38 cellular contexts compared by ENCODE assay signal in genomic region chr4:69458184-69458826, GRCh38. TPM values are rescaled to one million over a fixed set of nuclear protein-coding genes. Genes with fewer than 3 reads are reported as not detected.
"Had no signal": no experiment of that assay in that cellular context is flagged by ENCODE, and none has a peak within 500 bp of the region (broad histone marks: within the 10 kb centered on the region; RNA-seq: fewer than 3 reads in every experiment).

No MANE protein-coding gene starts in this region.

- H3K4me3 ChIP-seq: adrenal gland, body of pancreas, esophagus muscularis mucosa, gastrocnemius medialis had no signal

- H3K27ac Mint-ChIP-seq: activated CD4-positive, alpha-beta memory T cell treated with anti-CD3 and anti-CD28 coated beads for 36 hours; activated CD4-positive, alpha-beta T cell treated with anti-CD3 and anti-CD28 coated beads for 36 hours; activated CD4-positive, alpha-beta T cell treated with anti-CD3 and anti-CD28 coated beads, Interleukin-2, amount 10 ng/mL, durations not matched to agents 24 days and 14 days; activated CD8-positive, alpha-beta memory T cell treated with anti-CD3 and anti-CD28 coated beads, Interleukin-2, amount 10 ng/mL, durations not matched to agents 7 days and 5 days; activated CD8-positive, alpha-beta T cell treated with anti-CD3 and anti-CD28 coated beads, Interleukin-2, amount 10 ng/mL, durations not matched to agents 7 days and 5 days; activated naive CD4-positive, alpha-beta T cell treated with anti-CD3 and anti-CD28 coated beads for 36 hours; activated naive CD4-positive, alpha-beta T cell treated with anti-CD3 and anti-CD28 coated beads, Interleukin-2, amount 50 U/mL, for 24 hours; activated naive CD8-positive, alpha-beta T cell treated with anti-CD3 and anti-CD28 coated beads for 36 hours; activated naive CD8-positive, alpha-beta T cell treated with anti-CD3 and anti-CD28 coated beads, Interleukin-2, amount 50 U/mL, for 24 hours; activated T-helper 1 cell treated with anti-CD3 and anti-CD28 coated beads, Interleukin-12 subunit alpha, Interleukin-12 subunit beta, Interleukin-2, Interleukin-4 antibody, amounts not matched to agents 30 ng/mL and 10 ng/mL and 1 ng/mL, durations not matched to agents 14 hours and 24 hours and 36 hours; activated T-helper 2 cell treated with anti-CD3 and anti-CD28 coated beads, Interferon-gamma antibody, Interleukin-2, Interleukin-4, amounts not matched to agents 10 μg/mL and 5 μg/mL and 100 μg/mL, durations not matched to agents 14 hours and 24 hours and 36 hours; effector memory CD8-positive, alpha-beta T cell; T-helper 17 cell; T-helper 2 cell treated with Interferon-gamma antibody and Interleukin-4, amounts not matched to agents 5 μg/mL and 100 μg/mL, for 36 hours had no signal

- H3K36me3 Mint-ChIP-seq: activated CD4-positive, alpha-beta memory T cell treated with anti-CD3 and anti-CD28 coated beads for 36 hours; activated CD8-positive, alpha-beta memory T cell treated with anti-CD3 and anti-CD28 coated beads, Interleukin-2, amount 10 ng/mL, durations not matched to agents 7 days and 5 days; activated naive CD4-positive, alpha-beta T cell treated with anti-CD3 and anti-CD28 coated beads, Interleukin-2, amount 50 U/mL, for 24 hours; activated naive CD8-positive, alpha-beta T cell treated with anti-CD3 and anti-CD28 coated beads for 36 hours had no signal

- H3K4me1 ChIP-seq: adrenal gland, body of pancreas, esophagus muscularis mucosa, foreskin keratinocyte, gastrocnemius medialis had no signal

- H3K27me3 ChIP-seq: adrenal gland, body of pancreas, esophagus muscularis mucosa, foreskin keratinocyte, gastrocnemius medialis had no signal

- H3K36me3 ChIP-seq: adrenal gland, esophagus muscularis mucosa, gastrocnemius medialis, WERI-Rb-1 had no signal

- H3K4me3 Mint-ChIP-seq: activated CD4-positive, alpha-beta memory T cell treated with anti-CD3 and anti-CD28 coated beads for 36 hours; activated CD4-positive, alpha-beta T cell treated with anti-CD3 and anti-CD28 coated beads for 36 hours; activated CD4-positive, alpha-beta T cell treated with anti-CD3 and anti-CD28 coated beads, Interleukin-2, amount 10 ng/mL, durations not matched to agents 24 days and 14 days; activated CD8-positive, alpha-beta memory T cell treated with anti-CD3 and anti-CD28 coated beads, Interleukin-2, amount 10 ng/mL, durations not matched to agents 7 days and 5 days; activated CD8-positive, alpha-beta T cell treated with anti-CD3 and anti-CD28 coated beads, Interleukin-2, amount 10 ng/mL, durations not matched to agents 7 days and 5 days; activated naive CD4-positive, alpha-beta T cell treated with anti-CD3 and anti-CD28 coated beads for 36 hours; activated naive CD4-positive, alpha-beta T cell treated with anti-CD3 and anti-CD28 coated beads, Interleukin-2, amount 50 U/mL, for 24 hours; activated naive CD8-positive, alpha-beta T cell treated with anti-CD3 and anti-CD28 coated beads for 36 hours; activated naive CD8-positive, alpha-beta T cell treated with anti-CD3 and anti-CD28 coated beads, Interleukin-2, amount 50 U/mL, for 24 hours; activated T-helper 1 cell treated with anti-CD3 and anti-CD28 coated beads, Interleukin-12 subunit alpha, Interleukin-12 subunit beta, Interleukin-2, Interleukin-4 antibody, amounts not matched to agents 30 ng/mL and 10 ng/mL and 1 ng/mL, durations not matched to agents 14 hours and 24 hours and 36 hours; effector memory CD8-positive, alpha-beta T cell; T-helper 17 cell; T-helper 2 cell treated with Interferon-gamma antibody and Interleukin-4, amounts not matched to agents 5 μg/mL and 100 μg/mL, for 36 hours had no signal

- H3K4me1 Mint-ChIP-seq: activated CD4-positive, alpha-beta T cell treated with anti-CD3 and anti-CD28 coated beads for 36 hours; activated CD4-positive, alpha-beta T cell treated with anti-CD3 and anti-CD28 coated beads, Interleukin-2, amount 10 ng/mL, durations not matched to agents 24 days and 14 days; activated CD8-positive, alpha-beta memory T cell treated with anti-CD3 and anti-CD28 coated beads, Interleukin-2, amount 10 ng/mL, durations not matched to agents 7 days and 5 days; activated naive CD4-positive, alpha-beta T cell treated with anti-CD3 and anti-CD28 coated beads, Interleukin-2, amount 50 U/mL, for 24 hours; activated naive CD8-positive, alpha-beta T cell treated with anti-CD3 and anti-CD28 coated beads for 36 hours; activated naive CD8-positive, alpha-beta T cell treated with anti-CD3 and anti-CD28 coated beads, Interleukin-2, amount 50 U/mL, for 24 hours; T-helper 17 cell had no signal

- DNase-seq: activated CD4-positive, alpha-beta memory T cell treated with anti-CD3 and anti-CD28 coated beads for 36 hours; activated CD4-positive, alpha-beta T cell treated with anti-CD3 and anti-CD28 coated beads for 36 hours; activated CD4-positive, alpha-beta T cell treated with anti-CD3 and anti-CD28 coated beads, Interleukin-2, amount 10 ng/mL, durations not matched to agents 24 days and 14 days; activated CD4-positive, CD25-positive, alpha-beta regulatory T cell; activated CD4-positive, CD25-positive, alpha-beta regulatory T cell treated with anti-CD3 and anti-CD28 coated beads, Interleukin-2, amount 50 U/mL, for 72 hours; activated CD8-positive, alpha-beta memory T cell treated with anti-CD3 and anti-CD28 coated beads, Interleukin-2, amount 10 ng/mL, durations not matched to agents 7 days and 5 days; activated CD8-positive, alpha-beta memory T cell treated with anti-CD3 and anti-CD28 coated beads, Interleukin-2, amount 50 U/mL, for 4 hours; activated CD8-positive, alpha-beta T cell treated with anti-CD3 and anti-CD28 coated beads, Interleukin-2, amount 10 ng/mL, durations not matched to agents 7 days and 5 days; activated effector memory CD4-positive, alpha-beta T cell treated with anti-CD3 and anti-CD28 coated beads, Interleukin-2, amount 50 U/mL, for 16 hours; activated naive CD4-positive, alpha-beta T cell treated with anti-CD3 and anti-CD28 coated beads for 36 hours; activated naive CD8-positive, alpha-beta T cell treated with anti-CD3 and anti-CD28 coated beads for 36 hours; activated naive CD8-positive, alpha-beta T cell treated with anti-CD3 and anti-CD28 coated beads, Interleukin-2, amount 50 U/mL, for 24 hours; activated T-cell treated with anti-CD3 and anti-CD28 coated beads, Interleukin-2, amount 50 U/mL, for 1 hour; activated T-cell treated with anti-CD3 and anti-CD28 coated beads, Interleukin-2, amount 50 U/mL, for 48 hours; adrenal gland; amygdala; aorta; body of pancreas; caudate nucleus; cortex of kidney; dermis blood vessel endothelial cell; effector CD4-positive, alpha-beta T cell; effector memory CD8-positive, alpha-beta T cell; erythroblast; foreskin keratinocyte; gastrocnemius medialis; glutamatergic neuron; T-helper 1 cell; T-helper 17 cell; T1000; WERI-Rb-1 had no signal

- H3K27ac ChIP-seq: adrenal gland, body of pancreas, esophagus muscularis mucosa, foreskin keratinocyte, gastrocnemius medialis, WERI-Rb-1 had no signal

- ATAC-seq: activated CD4-positive, alpha-beta T cell treated with anti-CD3 and anti-CD28 coated beads for 36 hours; activated CD8-positive, alpha-beta memory T cell treated with anti-CD3 and anti-CD28 coated beads, Interleukin-2, amount 10 ng/mL, durations not matched to agents 7 days and 5 days; activated CD8-positive, alpha-beta T cell treated with anti-CD3 and anti-CD28 coated beads, Interleukin-2, amount 10 ng/mL, durations not matched to agents 7 days and 5 days; activated naive CD8-positive, alpha-beta T cell treated with anti-CD3 and anti-CD28 coated beads, Interleukin-2, amount 50 U/mL, for 24 hours; body of pancreas; effector memory CD8-positive, alpha-beta T cell; foreskin keratinocyte; gastrocnemius medialis; T-helper 17 cell had no signal

- H3K9me3 ChIP-seq: adrenal gland, body of pancreas, esophagus muscularis mucosa, gastrocnemius medialis had no signal

- H3K9me3 Mint-ChIP-seq: activated CD4-positive, alpha-beta memory T cell treated with anti-CD3 and anti-CD28 coated beads for 36 hours; activated CD4-positive, alpha-beta T cell treated with anti-CD3 and anti-CD28 coated beads, Interleukin-2, amount 10 ng/mL, durations not matched to agents 24 days and 14 days; activated naive CD4-positive, alpha-beta T cell treated with anti-CD3 and anti-CD28 coated beads for 36 hours; activated naive CD4-positive, alpha-beta T cell treated with anti-CD3 and anti-CD28 coated beads, Interleukin-2, amount 50 U/mL, for 24 hours; activated naive CD8-positive, alpha-beta T cell treated with anti-CD3 and anti-CD28 coated beads for 36 hours; activated naive CD8-positive, alpha-beta T cell treated with anti-CD3 and anti-CD28 coated beads, Interleukin-2, amount 50 U/mL, for 24 hours; activated T-helper 1 cell treated with anti-CD3 and anti-CD28 coated beads, Interleukin-12 subunit alpha, Interleukin-12 subunit beta, Interleukin-2, Interleukin-4 antibody, amounts not matched to agents 30 ng/mL and 10 ng/mL and 1 ng/mL, durations not matched to agents 14 hours and 24 hours and 36 hours; activated T-helper 2 cell treated with anti-CD3 and anti-CD28 coated beads, Interferon-gamma antibody, Interleukin-2, Interleukin-4, amounts not matched to agents 10 μg/mL and 5 μg/mL and 100 μg/mL, durations not matched to agents 14 hours and 24 hours and 36 hours; T-helper 2 cell treated with Interferon-gamma antibody and Interleukin-4, amounts not matched to agents 5 μg/mL and 100 μg/mL, for 36 hours had no signal

- H3K27me3 Mint-ChIP-seq: activated CD4-positive, alpha-beta memory T cell treated with anti-CD3 and anti-CD28 coated beads for 36 hours; activated CD4-positive, alpha-beta T cell treated with anti-CD3 and anti-CD28 coated beads for 36 hours; activated CD4-positive, alpha-beta T cell treated with anti-CD3 and anti-CD28 coated beads, Interleukin-2, amount 10 ng/mL, durations not matched to agents 24 days and 14 days; activated CD8-positive, alpha-beta memory T cell treated with anti-CD3 and anti-CD28 coated beads, Interleukin-2, amount 10 ng/mL, durations not matched to agents 7 days and 5 days; activated naive CD4-positive, alpha-beta T cell treated with anti-CD3 and anti-CD28 coated beads, Interleukin-2, amount 50 U/mL, for 24 hours; activated naive CD8-positive, alpha-beta T cell treated with anti-CD3 and anti-CD28 coated beads for 36 hours; activated naive CD8-positive, alpha-beta T cell treated with anti-CD3 and anti-CD28 coated beads, Interleukin-2, amount 50 U/mL, for 24 hours; effector memory CD8-positive, alpha-beta T cell; T-helper 17 cell had no signal

RNA-seq across cellular contexts. Expression of gene UGT2B4, which starts 37.4 kb away (rescaled TPM):
- total RNA-seq: activated CD4-positive, alpha-beta memory T cell treated with anti-CD3 and anti-CD28 coated beads for 36 hours; activated CD4-positive, alpha-beta T cell treated with anti-CD3 and anti-CD28 coated beads for 36 hours; activated CD4-positive, alpha-beta T cell treated with anti-CD3 and anti-CD28 coated beads, Interleukin-2, amount 10 ng/mL, durations not matched to agents 24 days and 14 days; activated CD8-positive, alpha-beta memory T cell treated with anti-CD3 and anti-CD28 coated beads for 36 hours; activated CD8-positive, alpha-beta memory T cell treated with anti-CD3 and anti-CD28 coated beads, Interleukin-2, amount 10 ng/mL, durations not matched to agents 7 days and 5 days; activated CD8-positive, alpha-beta T cell treated with anti-CD3 and anti-CD28 coated beads, Interleukin-2, amount 10 ng/mL, durations not matched to agents 7 days and 5 days; activated naive CD4-positive, alpha-beta T cell treated with anti-CD3 and anti-CD28 coated beads for 36 hours; activated naive CD8-positive, alpha-beta T cell treated with anti-CD3 and anti-CD28 coated beads for 36 hours; activated T-helper 1 cell treated with anti-CD3 and anti-CD28 coated beads, Interleukin-12 subunit alpha, Interleukin-12 subunit beta, Interleukin-2, Interleukin-4 antibody, amounts not matched to agents 30 ng/mL and 10 ng/mL and 1 ng/mL, durations not matched to agents 14 hours and 24 hours and 36 hours; activated T-helper 2 cell treated with anti-CD3 and anti-CD28 coated beads, Interferon-gamma antibody, Interleukin-2, Interleukin-4, amounts not matched to agents 10 μg/mL and 5 μg/mL and 100 μg/mL, durations not matched to agents 14 hours and 24 hours and 36 hours; aorta; body of pancreas; chondrocyte; dermis blood vessel endothelial cell; esophagus muscularis mucosa; foreskin keratinocyte; T-helper 17 cell had no signal
- polyA plus RNA-seq: aorta, foreskin keratinocyte had no signal
